Comparison of ENCODE assay signal across 19 cellular contexts in genomic region chr9:86469476-86470087, GRCh38.
"Had no signal": no experiment of that assay in that cellular context is flagged by ENCODE, and none has a peak within 500 bp of the region (broad histone marks: within the 10 kb centered on the region; RNA-seq: fewer than 3 reads in every experiment).

No MANE protein-coding gene starts in this region.

- ATAC-seq: activated naive CD8-positive, alpha-beta T cell treated with anti-CD3 and anti-CD28 coated beads, Interleukin-2, amount 50 U/mL, for 24 hours; activated T-cell treated with anti-CD3 and anti-CD28 coated beads, Interleukin-2, amount 50 U/mL, for 4 hours; lower lobe of right lung; stimulated activated naive B cell treated with anti-CD40 and anti-IgM and Interleukin-4, amounts not matched to agents 10 μg/mL and 1 μg/mL and 100 μg/mL, for 72 hours had no signal

- H3K27me3 ChIP-seq: hepatocyte, thyroid gland had no signal

- H3K4me2 ChIP-seq: hepatocyte had no signal

- H3K27ac ChIP-seq: hepatocyte, lower lobe of right lung, thyroid gland, VCaP had no signal

- H3K4me1 ChIP-seq: thyroid gland had no signal

- H3K9me3 ChIP-seq: lower lobe of right lung, thyroid gland had no signal

- H3K4me3 ChIP-seq: hepatocyte, lower lobe of right lung, thyroid gland had no signal

- H3K36me3 ChIP-seq: lower lobe of right lung, thyroid gland had no signal

- H3K79me2 ChIP-seq: hepatocyte had no signal

- DNase-seq: activated CD4-positive, alpha-beta T cell treated with anti-CD3 and anti-CD28 coated beads, Interleukin-2, amount 50 U/mL, for 1 hour; activated CD4-positive, CD25-positive, alpha-beta regulatory T cell treated with anti-CD3 and anti-CD28 coated beads, Interleukin-2, amount 50 U/mL, for 72 hours; activated CD8-positive, alpha-beta memory T cell treated with anti-CD3 and anti-CD28 coated beads, Interleukin-2, amount 50 U/mL, for 4 hours; activated naive CD4-positive, alpha-beta T cell treated with anti-CD3 and anti-CD28 coated beads, Interleukin-2, amount 10 ng/mL, durations not matched to agents 7 days and 5 days; activated naive CD8-positive, alpha-beta T cell treated with anti-CD3 and anti-CD28 coated beads, Interleukin-2, amount 50 U/mL, for 24 hours; activated T-cell treated with anti-CD3 and anti-CD28 coated beads, Interleukin-2, amount 50 U/mL, for 4 hours; anterior cingulate cortex; effector CD8-positive, alpha-beta T cell; islet precursor cell; lower lobe of right lung; nephron progenitor cell; nucleus accumbens; posterior cingulate gyrus; retina; stimulated activated naive B cell treated with anti-CD40 and anti-IgM and Interleukin-4, amounts not matched to agents 10 μg/mL and 1 μg/mL and 100 μg/mL, for 72 hours; SW 1271; thyroid gland had no signal

- H2AFZ ChIP-seq: hepatocyte had no signal
